26 cellular contexts compared by ENCODE assay signal in genomic region chr13:91540157-91540736, GRCh38.
DNase-seq lines count a peak whose midpoint lies in the region; ATAC-seq and TF ChIP-seq lines count a peak whose summit lies in the region.
"Had no signal": no experiment of that assay in that cellular context is flagged by ENCODE, and none has a peak within 500 bp of the region (broad histone marks: within the 10 kb centered on the region; RNA-seq: fewer than 3 reads in every experiment).

No MANE protein-coding gene starts in this region.

- H4K20me1 ChIP-seq in OCI-LY3 (ENCODE audit: insufficient read depth, low read length): no peaks in the 10 kb centered on the region

- no peaks in the 10 kb centered on the region for H3K27me3 Mint-ChIP-seq in osteocyte (ENCODE audit: unreplicated experiment)
- H3K27me3 Mint-ChIP-seq: activated naive CD8-positive, alpha-beta T cell treated with anti-CD3 and anti-CD28 coated beads, Interleukin-2, amount 10 ng/mL, durations not matched to agents 7 days and 5 days; CD4-positive, alpha-beta memory T cell had no signal

- H3K27ac Mint-ChIP-seq in osteocyte (ENCODE audit: unreplicated experiment): peak overlapping the region; percentile 35
- H3K27ac Mint-ChIP-seq: activated naive CD8-positive, alpha-beta T cell treated with anti-CD3 and anti-CD28 coated beads, Interleukin-2, amount 10 ng/mL, durations not matched to agents 7 days and 5 days; CD4-positive, alpha-beta memory T cell; WTC11 had no signal

- no peak overlapping the region for H3K4me2 ChIP-seq in OCI-LY3 (ENCODE audit: low read length)
- H3K4me2 ChIP-seq: PC-9 had no signal

- no peaks in the 10 kb centered on the region for H3K36me3 Mint-ChIP-seq in osteocyte (ENCODE audit: unreplicated experiment)
- H3K36me3 Mint-ChIP-seq: activated naive CD8-positive, alpha-beta T cell treated with anti-CD3 and anti-CD28 coated beads, Interleukin-2, amount 10 ng/mL, durations not matched to agents 7 days and 5 days; CD4-positive, alpha-beta memory T cell; WTC11 had no signal

- DNase-seq in HUDEP-2 (lab: John Stamatoyannopoulos, UW; ENCODE audit: unreplicated experiment in 76 of 76): peak in 40 of 76 experiments; percentile 2 to 84 (median 30)
- DNase-seq in erythroblast (lab: John Stamatoyannopoulos, UW): peak; percentile 14 to 20
- no peak for DNase-seq in osteocyte (ENCODE audit: extremely low spot score, unreplicated experiment)
- DNase-seq in SW480 (ENCODE audit: low spot score): no peak
- DNase-seq: activated CD4-positive, alpha-beta T cell treated with anti-CD3 and anti-CD28 coated beads, Interleukin-2, amount 50 U/mL, for 4 hours; activated CD8-positive, alpha-beta memory T cell treated with anti-CD3 and anti-CD28 coated beads, Interleukin-2, amount 50 U/mL, for 4 hours; activated naive CD8-positive, alpha-beta T cell treated with anti-CD3 and anti-CD28 coated beads, Interleukin-2, amount 10 ng/mL, durations not matched to agents 7 days and 5 days; CD4-positive, alpha-beta memory T cell; cerebellar nuclear complex; DMS79; effector CD4-positive, alpha-beta T cell; hippocampal formation; NCI-H1436 treated with DMSO at 0.1 percent for 48 hours; NCI-H2171; NCI-H69; nucleus accumbens; PC-9; SHP77 treated with DMSO at 0.1 percent for 48 hours; stimulated activated CD4-positive, alpha-beta T cell treated with anti-CD3 and anti-CD28 coated beads, Interleukin-4, amount 100 ng/mL, for 24 hours; stimulated activated naive CD4-positive, alpha-beta T cell treated with Interleukin-2 at 50 U/mL for 16 hours; thyroid gland had no signal

- H3K27ac ChIP-seq in OCI-LY3 (ENCODE audit: low read length): no peak overlapping the region
- H3K27ac ChIP-seq: PC-9, thyroid gland had no signal

- no peaks in the 10 kb centered on the region for H3K79me2 ChIP-seq in OCI-LY3 (ENCODE audit: low read length)

- H3K4me3 ChIP-seq in OCI-LY3 (ENCODE audit: low read length): no peak overlapping the region
- H3K4me3 ChIP-seq: PC-9, thyroid gland had no signal

- no peak overlapping the region for H3K4me3 Mint-ChIP-seq in osteocyte (ENCODE audit: unreplicated experiment)
- H3K4me3 Mint-ChIP-seq: activated naive CD8-positive, alpha-beta T cell treated with anti-CD3 and anti-CD28 coated beads, Interleukin-2, amount 10 ng/mL, durations not matched to agents 7 days and 5 days; CD4-positive, alpha-beta memory T cell; WTC11 had no signal

- H3K27me3 ChIP-seq in OCI-LY3 (ENCODE audit: low read depth, low read length): no peaks in the 10 kb centered on the region
- H3K27me3 ChIP-seq: thyroid gland had no signal

- 0 out of 2 replicates have a peak overlapping the region, but pooled peaks have one; percentile 21 for H2AFZ ChIP-seq in OCI-LY3 (ENCODE audit: low read depth, low read length)
- H2AFZ ChIP-seq: PC-9 had no signal

- TF ChIP-seq CTCF in OCI-LY3 (IDR thresholded peaks at IDR 0.05; ENCODE audit: low read depth, low read length) (no peak), osteocyte (IDR thresholded peaks at IDR 0.05) (no peak)

- H3K36me3 ChIP-seq in OCI-LY3 (replicated peaks; ENCODE audit: low read depth, low read length): no peaks in the 10 kb centered on the region
- H3K36me3 ChIP-seq: thyroid gland had no signal

- ATAC-seq in HG03135 (IDR thresholded peaks at IDR 0.05; ENCODE audit: unreplicated experiment): no peak
- no peak for ATAC-seq in GM21786 (IDR thresholded peaks at IDR 0.05; ENCODE audit: unreplicated experiment)
- ATAC-seq: esophagus mucosa, WTC11 had no signal

- no peak for TF ChIP-seq POLR2A in erythroblast (IDR thresholded peaks at IDR 0.05; ENCODE audit: low read length)

- no peaks in the 10 kb centered on the region for H3K9me3 Mint-ChIP-seq in osteocyte (ENCODE audit: unreplicated experiment)
- H3K9me3 Mint-ChIP-seq: activated naive CD8-positive, alpha-beta T cell treated with anti-CD3 and anti-CD28 coated beads, Interleukin-2, amount 10 ng/mL, durations not matched to agents 7 days and 5 days; WTC11 had no signal

- no peaks in the 10 kb centered on the region for H3K4me1 ChIP-seq in OCI-LY3 (ENCODE audit: low read length)
- H3K4me1 ChIP-seq: thyroid gland had no signal

- no peak overlapping the region for H3K9ac ChIP-seq in OCI-LY3 (ENCODE audit: low read length)

- peaks cover 19% of the 10 kb centered on the region for H3K4me1 Mint-ChIP-seq in osteocyte (ENCODE audit: unreplicated experiment)
- H3K4me1 Mint-ChIP-seq: activated naive CD8-positive, alpha-beta T cell treated with anti-CD3 and anti-CD28 coated beads, Interleukin-2, amount 10 ng/mL, durations not matched to agents 7 days and 5 days; CD4-positive, alpha-beta memory T cell had no signal

- H3K9me3 ChIP-seq in OCI-LY3 (ENCODE audit: insufficient read depth, low read length): no peaks in the 10 kb centered on the region
- H3K9me3 ChIP-seq: thyroid gland had no signal

Comparison
In these comparisons a context has a peak if more than half of its experiments do, and no peak if none do; other contexts are left out.
1. DNase-seq: peak in HUDEP-2 (40 of 76) and erythroblast (2 of 2); none in osteocyte (single experiment) and SW480 (single experiment).